Comparison of ENCODE assay signal across 8 cellular contexts in the genomic region with DNA sequence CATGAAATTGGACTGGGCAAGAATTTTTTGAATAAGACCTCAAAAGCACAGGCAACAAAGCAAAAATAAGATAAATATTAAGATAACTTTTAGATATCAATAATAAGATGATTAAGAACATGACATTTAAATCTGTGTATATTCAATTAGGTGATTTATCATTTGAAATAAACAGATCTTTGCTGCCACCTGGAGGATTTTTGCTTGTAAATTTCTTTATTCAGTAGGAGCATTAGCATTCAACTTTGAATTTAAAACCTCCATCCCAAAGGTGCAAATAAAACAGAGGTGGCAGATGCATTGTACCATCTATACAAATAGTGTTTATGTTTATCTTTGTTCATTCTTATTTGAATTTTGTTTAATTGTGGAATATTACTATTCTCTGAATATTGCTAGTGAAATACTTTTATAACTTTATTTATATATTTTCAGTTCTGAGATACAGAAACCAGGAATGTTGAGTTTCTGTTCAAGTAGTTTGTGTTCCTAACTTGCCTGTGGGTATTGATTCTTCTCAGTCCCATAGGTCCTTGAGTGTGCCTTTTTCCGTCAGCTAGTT. TPM values are rescaled to one million over a fixed set of nuclear protein-coding genes. Genes with fewer than 3 reads are reported as not detected.
A peak's percentile ranks its signal among the peaks of the same experiment; 100 is the strongest.
DNase-seq lines count a peak whose midpoint lies in the region; TF ChIP-seq lines count a peak whose summit lies in the region.

No MANE protein-coding gene starts in this region.

- no peaks in the 10 kb centered on the region for H3K9me3 Mint-ChIP-seq in immature natural killer cell
- H3K9me3 Mint-ChIP-seq in activated T-helper 2 cell treated with anti-CD3 and anti-CD28 coated beads, Interferon-gamma antibody, Interleukin-2, Interleukin-4, amounts not matched to agents 10 μg/mL and 5 μg/mL and 100 μg/mL, durations not matched to agents 14 hours and 24 hours and 36 hours: no peaks in the 10 kb centered on the region

- peaks cover 13 to 29% (median 24%) of the 10 kb centered on the region in 3 donors for H3K36me3 Mint-ChIP-seq in immature natural killer cell
- H3K36me3 Mint-ChIP-seq in activated T-helper 2 cell treated with anti-CD3 and anti-CD28 coated beads, Interferon-gamma antibody, Interleukin-2, Interleukin-4, amounts not matched to agents 10 μg/mL and 5 μg/mL and 100 μg/mL, durations not matched to agents 14 hours and 24 hours and 36 hours (ENCODE audit: low read depth): peaks cover 27% of the 10 kb centered on the region

- no peaks in the 10 kb centered on the region for H3K4me1 Mint-ChIP-seq in immature natural killer cell
- H3K4me1 Mint-ChIP-seq in activated T-helper 2 cell treated with anti-CD3 and anti-CD28 coated beads, Interferon-gamma antibody, Interleukin-2, Interleukin-4, amounts not matched to agents 10 μg/mL and 5 μg/mL and 100 μg/mL, durations not matched to agents 14 hours and 24 hours and 36 hours (ENCODE audit: low read depth): no peaks in the 10 kb centered on the region

- intact Hi-C loops in activated T-helper 2 cell treated with anti-CD3 and anti-CD28 coated beads, Interferon-gamma antibody, Interleukin-2, Interleukin-4, amounts not matched to agents 10 μg/mL and 5 μg/mL and 100 μg/mL, durations not matched to agents 14 hours and 24 hours and 36 hours (cut with micrococcal nuclease): no loop called here

- H3K27me3 Mint-ChIP-seq in immature natural killer cell (ENCODE audit: low read depth in 3 of 3): no peaks in the 10 kb centered on the region
- H3K27me3 Mint-ChIP-seq in activated T-helper 2 cell treated with anti-CD3 and anti-CD28 coated beads, Interferon-gamma antibody, Interleukin-2, Interleukin-4, amounts not matched to agents 10 μg/mL and 5 μg/mL and 100 μg/mL, durations not matched to agents 14 hours and 24 hours and 36 hours (ENCODE audit: low read depth): no peaks in the 10 kb centered on the region

- H3K27ac Mint-ChIP-seq in immature natural killer cell: no peak overlapping the region
- H3K27ac Mint-ChIP-seq in activated T-helper 2 cell treated with anti-CD3 and anti-CD28 coated beads, Interferon-gamma antibody, Interleukin-2, Interleukin-4, amounts not matched to agents 10 μg/mL and 5 μg/mL and 100 μg/mL, durations not matched to agents 14 hours and 24 hours and 36 hours: no peak overlapping the region

- DNase-seq in AG04449 (ENCODE audit: low read depth, low spot score) (no peak), G401 (ENCODE audit: low spot score) (peak; percentile 77), NCI-H2029 (lab: John Stamatoyannopoulos, UW) (peak; percentile 2), amniotic stem cell (lab: John Stamatoyannopoulos, UW) (peak; percentile 26), immature natural killer cell (peak; percentile 20 to 33 (median 23)), T-helper 9 cell (no peak), cortex of kidney (lab: John Stamatoyannopoulos, UW) (no peak)
- no peak for DNase-seq in activated T-helper 2 cell treated with anti-CD3 and anti-CD28 coated beads, Interferon-gamma antibody, Interleukin-2, Interleukin-4, amounts not matched to agents 10 μg/mL and 5 μg/mL and 100 μg/mL, durations not matched to agents 14 hours and 24 hours and 36 hours (ENCODE audit: low spot score)

- H3K4me3 ChIP-seq in AG04449 (ENCODE audit: low read depth, low read length): no peak overlapping the region

- peak; percentile 20 for TF ChIP-seq CTCF in AG04449 (IDR thresholded peaks at IDR 0.05; ENCODE audit: insufficient read depth, low read length, missing control alignments)

- POLR2A ChIA-PET in AG04449 (lab: Yijun Ruan, JAX): no interaction called here

- CTCF ChIA-PET in AG04449 (lab: Yijun Ruan, JAX): interaction anchor here (0.6 to 2.1 kb wide), 8 partner anchors 9 to 1006 kb away, joined by 3 to 6 read pairs (median 4); no protein-coding TSS in a partner anchor

- in situ Hi-C loops in G401 (cut with HindIII; ENCODE audit: low sequenced_read_pairs): no loop called here

- H3K4me3 Mint-ChIP-seq in immature natural killer cell: no peak overlapping the region
- no peak overlapping the region for H3K4me3 Mint-ChIP-seq in activated T-helper 2 cell treated with anti-CD3 and anti-CD28 coated beads, Interferon-gamma antibody, Interleukin-2, Interleukin-4, amounts not matched to agents 10 μg/mL and 5 μg/mL and 100 μg/mL, durations not matched to agents 14 hours and 24 hours and 36 hours (ENCODE audit: low read depth)

RNA-seq across cellular contexts. Expression of gene COG6, which starts 20.9 kb away (rescaled TPM):
- total RNA-seq in G401 (2014; rRNA removed; shearing (Covaris generic)): 20.6 and 27.3 TPM in 2 replicates
- polyA plus RNA-seq in immature natural killer cell: 10 to 100 TPM; 13.2 to 15.4 (median 15.1) TPM
- total RNA-seq in activated T-helper 2 cell treated with anti-CD3 and anti-CD28 coated beads, Interferon-gamma antibody, Interleukin-2, Interleukin-4, amounts not matched to agents 10 μg/mL and 5 μg/mL and 100 μg/mL, durations not matched to agents 14 hours and 24 hours and 36 hours: 32.4 and 42.2 TPM in 2 replicates

Comparison
In these comparisons a context has a peak if more than half of its experiments do, and no peak if none do; other contexts are left out.
1. DNase-seq: peak in G401 (single experiment), NCI-H2029 (single experiment), amniotic stem cell (single experiment) and immature natural killer cell (3 of 3); none in AG04449 (single experiment), activated T-helper 2 cell treated with anti-CD3 and anti-CD28 coated beads, Interferon-gamma antibody, Interleukin-2, Interleukin-4, amounts not matched to agents 10 μg/mL and 5 μg/mL and 100 μg/mL, durations not matched to agents 14 hours and 24 hours and 36 hours (single experiment), T-helper 9 cell (single experiment) and cortex of kidney (single experiment).